1 cellular context compared by ENCODE assay signal in genomic region chr12:120497524-120498150, GRCh38.
TF ChIP-seq lines count a peak whose summit lies in the region.

No MANE protein-coding gene starts in this region.

TF ChIP-seq in endothelial cell of umbilical vein, 7 proteins besides CTCF, POLR2A, EP300 and RAD21:
- TF ChIP-seq POLR2AphosphoS5 (IDR thresholded peaks at IDR 0.05; ENCODE audit: insufficient read depth, low read depth, low read length): no peak
- no peak for TF ChIP-seq EZH2 (IDR thresholded peaks at IDR 0.05; ENCODE audit: borderline replicate concordance, low read depth, low read length, severe bottlenecking)
- no peak for TF ChIP-seq MYC (IDR thresholded peaks at IDR 0.05; ENCODE audit: low read depth, low read length)
- TF ChIP-seq MAX (IDR thresholded peaks at IDR 0.05; ENCODE audit: insufficient read depth, insufficient read length): no peak
- TF ChIP-seq JUN (IDR thresholded peaks at IDR 0.05; ENCODE audit: borderline replicate concordance, insufficient read depth, insufficient read length, low read depth): no peak
- no peak for TF ChIP-seq FOS (IDR thresholded peaks at IDR 0.05; ENCODE audit: borderline replicate concordance, insufficient read depth, low read length)
- no peak for TF ChIP-seq GATA2 (IDR thresholded peaks at IDR 0.05; ENCODE audit: insufficient read depth, insufficient read length, low read depth, low read length)
TF ChIP-seq in endothelial cell of umbilical vein: peak in this region for 0.
